9 cellular contexts compared by ENCODE assay signal in the genomic region with DNA sequence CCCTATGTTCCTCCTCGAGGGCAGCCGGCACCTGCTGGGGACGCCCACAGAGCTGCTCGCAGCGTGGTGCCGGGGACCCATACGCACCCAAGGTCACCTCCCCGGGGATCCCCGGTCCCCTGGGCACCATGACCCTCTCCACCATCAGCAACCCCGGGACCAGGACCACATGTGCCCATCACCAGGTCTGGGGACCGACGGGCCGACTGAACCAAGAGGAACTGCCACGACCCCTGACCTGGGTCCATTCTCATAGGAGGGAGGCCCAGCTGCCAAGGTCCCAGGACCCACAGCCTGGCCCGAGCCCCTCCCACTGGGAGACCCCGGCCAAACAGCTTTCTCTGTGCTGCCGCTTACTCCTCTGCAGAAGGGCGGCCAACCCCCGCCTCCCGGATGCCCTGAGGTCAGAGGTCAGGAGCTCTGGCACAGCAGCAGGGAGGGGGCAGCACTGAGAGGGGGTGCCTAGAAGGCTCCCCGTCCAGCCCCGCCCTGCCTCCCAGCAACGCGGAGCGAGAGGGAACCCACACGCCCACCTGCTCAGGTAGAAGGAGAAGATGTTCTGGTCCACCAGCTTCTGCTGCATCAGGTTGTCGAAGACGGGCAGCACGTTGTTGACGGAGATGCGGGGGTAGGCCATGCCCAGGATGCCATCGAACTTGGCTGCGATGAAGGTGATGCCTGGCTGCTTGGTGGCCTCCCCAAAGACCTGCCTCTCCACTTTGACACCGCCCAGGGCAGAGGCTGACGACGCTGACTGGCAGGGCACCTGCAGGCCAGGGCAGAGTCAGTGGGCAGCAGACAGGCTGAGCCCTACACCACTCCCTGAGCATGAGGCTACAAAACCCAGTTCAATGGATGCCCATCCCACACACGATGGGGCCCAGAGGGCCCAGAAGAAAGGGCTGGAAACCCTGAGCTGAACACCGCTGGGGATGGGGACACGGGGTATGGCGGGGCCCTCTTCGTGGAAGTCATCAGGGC. TPM values are rescaled to one million over a fixed set of nuclear protein-coding genes. Genes with fewer than 3 reads are reported as not detected.
A peak's percentile ranks its signal among the peaks of the same experiment; 100 is the strongest.
DNase-seq lines count a peak whose midpoint lies in the region; ATAC-seq and TF ChIP-seq lines count a peak whose summit lies in the region.
"Had no signal": no experiment of that assay in that cellular context is flagged by ENCODE, and none has a peak within 500 bp of the region (broad histone marks: within the 10 kb centered on the region; RNA-seq: fewer than 3 reads in every experiment).

No MANE protein-coding gene starts in this region.

- no peaks in the 10 kb centered on the region for H3K9me3 Mint-ChIP-seq in CD8-positive, alpha-beta T cell

- H3K27ac ChIP-seq in CD8-positive, alpha-beta T cell (ENCODE audit: low read depth, low read length), result peak overlapping the region; percentile 41
- H3K27ac ChIP-seq in foreskin keratinocyte, result no peak overlapping the region
- H3K27ac ChIP-seq: C4-2B had no signal

- CTCF ChIA-PET in CD8-positive, alpha-beta T cell (lab: Charles Lee), result interaction anchor here (0.8 to 3.4 kb wide), 7 partner anchors 11 to 395 kb away, joined by 3 to 17 read pairs (median 4); no protein-coding TSS in a partner anchor

- H3K4me1 Mint-ChIP-seq in CD8-positive, alpha-beta T cell (ENCODE audit: low read depth), result peaks cover 74% of the 10 kb centered on the region
- peaks cover 39% of the 10 kb centered on the region for H3K4me1 Mint-ChIP-seq in T-helper 17 cell

- peak overlapping the region; percentile 78 for H3K4me3 Mint-ChIP-seq in CD8-positive, alpha-beta T cell
- peak overlapping the region; percentile 81 for H3K4me3 Mint-ChIP-seq in T-helper 17 cell

- H3K4me1 ChIP-seq in CD8-positive, alpha-beta T cell (ENCODE audit: insufficient read depth, low read length), result peaks cover 89% of the 10 kb centered on the region
- peaks cover under 1% of the 10 kb centered on the region for H3K4me1 ChIP-seq in foreskin keratinocyte

- no peaks in the 10 kb centered on the region for H3K9me3 ChIP-seq in CD8-positive, alpha-beta T cell (ENCODE audit: low read length)
- H3K9me3 ChIP-seq in T-helper 17 cell (ENCODE audit: control insufficient read depth, low read length, poor library complexity, severe bottlenecking), result no peaks in the 10 kb centered on the region

- intact Hi-C loops in CD8-positive, alpha-beta T cell (cut with DNase I, micrococcal nuclease), result no loop called here
- intact Hi-C loops in Right ventricle myocardium superior (cut with DNase I), result no loop called here
- intact Hi-C loops in sciatic nerve (cut with DNase I), result no loop called here

- H3K27me3 Mint-ChIP-seq in CD8-positive, alpha-beta T cell (ENCODE audit: low read depth), result no peaks in the 10 kb centered on the region
- H3K27me3 Mint-ChIP-seq in T-helper 17 cell, result no peaks in the 10 kb centered on the region

- peaks cover 27% of the 10 kb centered on the region for H3K36me3 ChIP-seq in CD8-positive, alpha-beta T cell (ENCODE audit: insufficient read depth, low read length)

- peak overlapping the region; percentile 53 for H3K4me3 ChIP-seq in CD8-positive, alpha-beta T cell (ENCODE audit: low read depth, low read length)

- peaks cover 53% of the 10 kb centered on the region for H3K36me3 Mint-ChIP-seq in CD8-positive, alpha-beta T cell
- no peaks in the 10 kb centered on the region for H3K36me3 Mint-ChIP-seq in T-helper 17 cell (ENCODE audit: low read depth)

- DNase-seq in CD8-positive, alpha-beta T cell, result no peak
- DNase-seq in T-helper 17 cell, result no peak
- peak; percentile 37 for DNase-seq in Right ventricle myocardium superior
- peak; percentile 66 for DNase-seq in sciatic nerve (ENCODE audit: low spot score)
- DNase-seq in stimulated activated naive CD4-positive, alpha-beta T cell treated with Interleukin-2 at 50 U/mL for 16 hours (lab: John Stamatoyannopoulos, UW), result no peak
- no peak for DNase-seq in iPS-NIHi7 (ENCODE audit: extremely low spot score)
- no peak for DNase-seq in foreskin keratinocyte

- peak overlapping the region; percentile 86 for H3K27ac Mint-ChIP-seq in CD8-positive, alpha-beta T cell
- H3K27ac Mint-ChIP-seq in T-helper 17 cell, result peak overlapping the region; percentile 60

- no peaks in the 10 kb centered on the region for H3K27me3 ChIP-seq in CD8-positive, alpha-beta T cell (ENCODE audit: insufficient read depth, low read length)
- no peaks in the 10 kb centered on the region for H3K27me3 ChIP-seq in foreskin keratinocyte

- POLR2A ChIA-PET in CD8-positive, alpha-beta T cell (lab: Charles Lee), result interaction anchor here (0.7 to 1.0 kb wide), 3 partner anchors 56 to 495 kb away, joined by 3 to 4 read pairs (median 3); no protein-coding TSS in a partner anchor

- peak; percentile 2 for ATAC-seq in CD8-positive, alpha-beta T cell
- no peak for ATAC-seq in T-helper 17 cell
- ATAC-seq in Right ventricle myocardium superior (ENCODE audit: poor library complexity), result no peak
- no peak for ATAC-seq in sciatic nerve
- no peak for ATAC-seq in foreskin keratinocyte
- no peak for ATAC-seq in HG03097 (IDR thresholded peaks at IDR 0.05; ENCODE audit: low FRiP score, unreplicated experiment)

- no peak for TF ChIP-seq CTCF in CD8-positive, alpha-beta T cell (IDR thresholded peaks at IDR 0.05)
- TF ChIP-seq CTCF in foreskin keratinocyte (conservative IDR thresholded peaks at IDR 0.05), result no peak

RNA-seq across cellular contexts. Expression of a gene that starts 6.6 kb away (rescaled TPM):
- total RNA-seq in CD8-positive, alpha-beta T cell, result 10 to 100 TPM; 54.3 to 57.9 TPM
- 10 to 100 TPM; 79.6 to 83.2 TPM for total RNA-seq in T-helper 17 cell
- total RNA-seq in Right ventricle myocardium superior, result 986 TPM
- total RNA-seq in sciatic nerve, result 554 TPM
- total RNA-seq in foreskin keratinocyte, result 116 and 154 TPM in 2 replicates
- polyA plus RNA-seq in foreskin keratinocyte, result 185 and 260 TPM in 2 replicates

RNA-seq across cellular contexts. Expression of a gene that starts 6.7 kb away (rescaled TPM):
- total RNA-seq in CD8-positive, alpha-beta T cell, result 1 to 10 TPM; 1.1 to 1.7 TPM
- total RNA-seq in T-helper 17 cell (under 1 TPM; 0.78 to 0.90 TPM), Right ventricle myocardium superior (1.1 TPM), sciatic nerve (3.4 TPM), foreskin keratinocyte (0.04 and 0.14 TPM in 2 replicates)
- polyA plus RNA-seq in foreskin keratinocyte, result 0.06 TPM in 1 of 2 replicates, not detected in the other

Comparison
In these comparisons a context has a peak if more than half of its experiments do, and no peak if none do; other contexts are left out.
1. DNase-seq: peak in Right ventricle myocardium superior (single experiment) and sciatic nerve (single experiment); none in CD8-positive, alpha-beta T cell (0 of 7), T-helper 17 cell (0 of 3), stimulated activated naive CD4-positive, alpha-beta T cell treated with Interleukin-2 at 50 U/mL for 16 hours (single experiment), iPS-NIHi7 (single experiment) and foreskin keratinocyte (0 of 2).